ENCODE assay signal across 11 cellular contexts in the genomic region with DNA sequence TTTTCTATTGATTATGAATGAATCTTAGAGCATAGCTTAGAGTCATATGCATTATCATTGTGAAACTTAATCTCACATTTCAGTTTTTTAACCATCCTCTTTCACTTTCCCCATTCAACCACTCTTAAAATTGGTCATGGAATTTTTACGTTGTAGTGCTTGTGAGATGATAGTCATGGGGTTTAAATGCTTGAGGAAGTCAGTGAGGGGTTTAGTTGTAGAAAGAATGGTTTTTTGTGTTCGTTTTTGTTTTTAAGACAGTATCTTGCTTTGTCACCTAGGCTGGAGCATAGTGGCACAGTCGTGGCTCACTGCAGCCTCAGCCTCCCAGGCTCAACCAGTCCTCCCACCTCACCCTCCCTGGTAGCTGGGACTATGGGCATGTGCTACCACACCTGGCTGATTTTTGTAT. TPM values are rescaled to one million over a fixed set of nuclear protein-coding genes. Genes with fewer than 3 reads are reported as not detected.
A peak's percentile ranks its signal among the peaks of the same experiment; 100 is the strongest.
DNase-seq lines count a peak whose midpoint lies in the region; ATAC-seq and FAIRE-seq lines count a peak whose summit lies in the region.
"Had no signal": no experiment of that assay in that cellular context is flagged by ENCODE, and none has a peak within 500 bp of the region (broad histone marks: within the 10 kb centered on the region; RNA-seq: fewer than 3 reads in every experiment).

No MANE protein-coding gene starts in this region.

- peak; percentile 25 for DNase-seq in stimulated activated CD4-positive, alpha-beta T cell treated with anti-CD3 and anti-CD28 coated beads, Interleukin-12 subunit alpha, Interleukin-12 subunit beta, amount 100 ng/mL, for 4 hours
- DNase-seq in stimulated activated CD4-positive, alpha-beta T cell treated with anti-CD3 and anti-CD28 coated beads, Interleukin-2, amount 100 ng/mL, for 48 hours = no peak
- no peak for DNase-seq in activated T-helper 1 cell treated with anti-CD3 and anti-CD28 coated beads, Interleukin-12 subunit alpha, Interleukin-12 subunit beta, Interleukin-2, Interleukin-4 antibody, amounts not matched to agents 30 ng/mL and 10 ng/mL and 1 ng/mL, durations not matched to agents 14 hours and 24 hours and 36 hours (ENCODE audit: low spot score)
- DNase-seq in activated CD4-positive, CD25-positive, alpha-beta regulatory T cell (lab: John Stamatoyannopoulos, UW) = no peak
- DNase-seq in urothelium cell line (ENCODE audit: low spot score) (no peak), NCI-H2196 treated with DMSO at 0.1 percent for 48 hours (lab: John Stamatoyannopoulos, UW; ENCODE audit: unreplicated experiment) (no peak)
- DNase-seq: SJCRH30 had no signal

- FAIRE-seq in urothelium cell line (lab: Jason Lieb, UNC) = no peak
- FAIRE-seq: islet of Langerhans had no signal

- H3K36me3 Mint-ChIP-seq in activated T-helper 1 cell treated with anti-CD3 and anti-CD28 coated beads, Interleukin-12 subunit alpha, Interleukin-12 subunit beta, Interleukin-2, Interleukin-4 antibody, amounts not matched to agents 30 ng/mL and 10 ng/mL and 1 ng/mL, durations not matched to agents 14 hours and 24 hours and 36 hours (ENCODE audit: low read depth) = peaks cover 30% of the 10 kb centered on the region

- H3K27ac Mint-ChIP-seq in activated T-helper 1 cell treated with anti-CD3 and anti-CD28 coated beads, Interleukin-12 subunit alpha, Interleukin-12 subunit beta, Interleukin-2, Interleukin-4 antibody, amounts not matched to agents 30 ng/mL and 10 ng/mL and 1 ng/mL, durations not matched to agents 14 hours and 24 hours and 36 hours = peak overlapping the region; percentile 74
- H3K27ac Mint-ChIP-seq: CD14-positive monocyte had no signal

- H3K27me3 Mint-ChIP-seq in activated T-helper 1 cell treated with anti-CD3 and anti-CD28 coated beads, Interleukin-12 subunit alpha, Interleukin-12 subunit beta, Interleukin-2, Interleukin-4 antibody, amounts not matched to agents 30 ng/mL and 10 ng/mL and 1 ng/mL, durations not matched to agents 14 hours and 24 hours and 36 hours (ENCODE audit: insufficient read depth) = peaks cover 4% of the 10 kb centered on the region

- intact Hi-C loops in activated T-helper 1 cell treated with anti-CD3 and anti-CD28 coated beads, Interleukin-12 subunit alpha, Interleukin-12 subunit beta, Interleukin-2, Interleukin-4 antibody, amounts not matched to agents 30 ng/mL and 10 ng/mL and 1 ng/mL, durations not matched to agents 14 hours and 24 hours and 36 hours (cut with micrococcal nuclease) = loop anchor here (1.0 to 10.0 kb wide), 17 partner anchors 10 to 1669 kb away; partner anchors contain the start of genes GNG10, PTBP3 and SNX30

- ATAC-seq in HG03097 (IDR thresholded peaks at IDR 0.05; ENCODE audit: low FRiP score, unreplicated experiment) = peak; percentile 69
- ATAC-seq in HG02970 (IDR thresholded peaks at IDR 0.05; ENCODE audit: low FRiP score, unreplicated experiment) = no peak

- no peaks in the 10 kb centered on the region for H3K9me3 Mint-ChIP-seq in activated T-helper 1 cell treated with anti-CD3 and anti-CD28 coated beads, Interleukin-12 subunit alpha, Interleukin-12 subunit beta, Interleukin-2, Interleukin-4 antibody, amounts not matched to agents 30 ng/mL and 10 ng/mL and 1 ng/mL, durations not matched to agents 14 hours and 24 hours and 36 hours

- H3K4me1 Mint-ChIP-seq in activated T-helper 1 cell treated with anti-CD3 and anti-CD28 coated beads, Interleukin-12 subunit alpha, Interleukin-12 subunit beta, Interleukin-2, Interleukin-4 antibody, amounts not matched to agents 30 ng/mL and 10 ng/mL and 1 ng/mL, durations not matched to agents 14 hours and 24 hours and 36 hours (ENCODE audit: low read depth) = peaks cover 54% of the 10 kb centered on the region

- H3K4me3 Mint-ChIP-seq in activated T-helper 1 cell treated with anti-CD3 and anti-CD28 coated beads, Interleukin-12 subunit alpha, Interleukin-12 subunit beta, Interleukin-2, Interleukin-4 antibody, amounts not matched to agents 30 ng/mL and 10 ng/mL and 1 ng/mL, durations not matched to agents 14 hours and 24 hours and 36 hours = peak overlapping the region; percentile 2
- H3K4me3 Mint-ChIP-seq: CD14-positive monocyte had no signal

RNA-seq across cellular contexts. Expression of gene UGCG, which starts 19.6 kb away (rescaled TPM):
- 22.6 and 22.9 TPM in 2 replicates for total RNA-seq in activated T-helper 1 cell treated with anti-CD3 and anti-CD28 coated beads, Interleukin-12 subunit alpha, Interleukin-12 subunit beta, Interleukin-2, Interleukin-4 antibody, amounts not matched to agents 30 ng/mL and 10 ng/mL and 1 ng/mL, durations not matched to agents 14 hours and 24 hours and 36 hours
